ENCODE assay signal across 1 cellular context in the genomic region with DNA sequence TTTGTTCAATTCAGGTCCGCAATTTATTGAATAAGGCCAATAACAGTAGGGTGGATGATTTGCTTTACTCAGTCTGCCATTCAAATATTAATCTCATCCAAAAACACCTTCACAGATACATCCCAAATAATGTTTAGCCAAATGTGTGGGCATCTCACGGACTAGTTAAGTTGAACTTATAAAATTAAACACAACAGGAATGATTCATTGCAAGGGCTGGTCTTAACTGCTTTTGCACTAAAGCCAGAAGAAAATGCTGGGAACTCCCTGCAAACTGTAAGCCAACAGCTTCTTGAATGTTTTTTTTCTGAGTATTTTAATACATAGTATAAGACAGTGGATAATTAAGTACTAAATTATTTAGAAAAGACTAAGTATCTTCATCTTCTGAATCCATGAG.
TF ChIP-seq lines count a peak whose summit lies in the region.

No MANE protein-coding gene starts in this region.

TF ChIP-seq in HepG2, 621 proteins besides CTCF, POLR2A, EP300 and RAD21 (continued from another document):
- TF ChIP-seq ZNF513 (CRISPR knock-in tag; conservative IDR thresholded peaks at IDR 0.05) (no peak), HCFC1 (IDR thresholded peaks at IDR 0.05; ENCODE audit: low read depth, low read length) (no peak), SCMH1 (CRISPR knock-in tag; IDR thresholded peaks at IDR 0.05; ENCODE audit: borderline replicate concordance) (no peak), ZSCAN31 (CRISPR knock-in tag; IDR thresholded peaks at IDR 0.05; ENCODE audit: low read depth) (no peak), SOX6 (IDR thresholded peaks at IDR 0.05) (no peak), SOX6 (CRISPR knock-in tag; IDR thresholded peaks at IDR 0.05) (no peak), ZNF20 (CRISPR knock-in tag; IDR thresholded peaks at IDR 0.05) (no peak), BATF2 (CRISPR knock-in tag; IDR thresholded peaks at IDR 0.05) (no peak), XBP1 (CRISPR knock-in tag; IDR thresholded peaks at IDR 0.05) (no peak), ZKSCAN5 (CRISPR knock-in tag; IDR thresholded peaks at IDR 0.05) (no peak), KLF6 (CRISPR knock-in tag; IDR thresholded peaks at IDR 0.05) (no peak)
- TF ChIP-seq, protein P1, sequence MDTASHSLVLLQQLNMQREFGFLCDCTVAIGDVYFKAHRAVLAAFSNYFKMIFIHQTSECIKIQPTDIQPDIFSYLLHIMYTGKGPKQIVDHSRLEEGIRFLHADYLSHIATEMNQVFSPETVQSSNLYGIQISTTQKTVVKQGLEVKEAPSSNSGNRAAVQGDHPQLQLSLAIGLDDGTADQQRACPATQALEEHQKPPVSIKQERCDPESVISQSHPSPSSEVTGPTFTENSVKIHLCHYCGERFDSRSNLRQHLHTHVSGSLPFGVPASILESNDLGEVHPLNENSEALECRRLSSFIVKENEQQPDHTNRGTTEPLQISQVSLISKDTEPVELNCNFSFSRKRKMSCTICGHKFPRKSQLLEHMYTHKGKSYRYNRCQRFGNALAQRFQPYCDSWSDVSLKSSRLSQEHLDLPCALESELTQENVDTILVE (CRISPR knock-in tag; IDR thresholded peaks at IDR 0.05): no peak
- TF ChIP-seq, protein P2, sequence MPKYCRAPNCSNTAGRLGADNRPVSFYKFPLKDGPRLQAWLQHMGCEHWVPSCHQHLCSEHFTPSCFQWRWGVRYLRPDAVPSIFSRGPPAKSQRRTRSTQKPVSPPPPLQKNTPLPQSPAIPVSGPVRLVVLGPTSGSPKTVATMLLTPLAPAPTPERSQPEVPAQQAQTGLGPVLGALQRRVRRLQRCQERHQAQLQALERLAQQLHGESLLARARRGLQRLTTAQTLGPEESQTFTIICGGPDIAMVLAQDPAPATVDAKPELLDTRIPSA (CRISPR knock-in tag; IDR thresholded peaks at IDR 0.05; ENCODE audit: borderline replicate concordance): no peak
